In genomic region chr6:143027058-143027457, GRCh38 we compare ENCODE assay signal across 8 cellular contexts. TPM values are rescaled to one million over a fixed set of nuclear protein-coding genes. Genes with fewer than 3 reads are reported as not detected.
A peak's percentile ranks its signal among the peaks of the same experiment; 100 is the strongest.
DNase-seq lines count a peak whose midpoint lies in the region; ATAC-seq and TF ChIP-seq lines count a peak whose summit lies in the region.

No MANE protein-coding gene starts in this region.

- H3K27me3 ChIP-seq in body of pancreas, result no peaks in the 10 kb centered on the region

- TF ChIP-seq POLR2A in body of pancreas (IDR thresholded peaks at IDR 0.05), result no peak

- peak; percentile 50 to 76 (median 67) for TF ChIP-seq CTCF in body of pancreas (IDR thresholded peaks at IDR 0.05)

- DNase-seq in SHP77 (lab: John Stamatoyannopoulos, UW) (peak; percentile 15 to 23), SHP77 treated with DMSO at 0.1 percent for 48 hours (lab: John Stamatoyannopoulos, UW) (no peak), T-helper 2 cell (peak in 3 of 5 experiments; percentile 21 to 48 (median 31)), body of pancreas (peak; percentile 47 to 66 (median 60)), left kidney (ENCODE audit: low read depth, low spot score) (peak; percentile 57), NOMO-1 treated with DMSO at 0.1 percent for 48 hours (lab: John Stamatoyannopoulos, UW; ENCODE audit: unreplicated experiment) (no peak)
- DNase-seq in stimulated activated CD4-positive, alpha-beta T cell treated with anti-CD3 and anti-CD28 coated beads, TNF-alpha, amount 100 ng/mL, for 48 hours (ENCODE audit: low read depth in 3 of 3), result peak; percentile 5 to 31 (median 29)

- H3K4me3 ChIP-seq in body of pancreas, result no peak overlapping the region

- H3K27ac ChIP-seq in body of pancreas, result no peak overlapping the region

- H3K36me3 ChIP-seq in body of pancreas (replicated peaks in 1 of 2; ENCODE audit: insufficient read depth in 1 of 2, low read depth in 2 of 2), result no peaks in the 10 kb centered on the region

- intact Hi-C loops in body of pancreas (cut with DNase I), result loop anchor here (5.0 kb wide), 1 partner anchor 335 kb away; no protein-coding TSS in a partner anchor

- ATAC-seq in body of pancreas, result peak; percentile 68
- no peak for ATAC-seq in GM19395 (IDR thresholded peaks at IDR 0.05; ENCODE audit: unreplicated experiment)

- WGBS in body of pancreas, 2 donors, result 35 to 50% methylated on average over 5 of the region's 5 CpGs

- H3K9me3 ChIP-seq in body of pancreas, result no peaks in the 10 kb centered on the region

- no peaks in the 10 kb centered on the region for H3K4me1 ChIP-seq in body of pancreas

RNA-seq across cellular contexts. Expression of gene AIG1, which starts 33.6 kb away (rescaled TPM):
- total RNA-seq in body of pancreas, result 10 to 100 TPM; 11.9 to 13.5 TPM

Comparison
In these comparisons a context has a peak if more than half of its experiments do, and no peak if none do; other contexts are left out.
1. DNase-seq: peak in SHP77 (2 of 2), T-helper 2 cell (3 of 5), body of pancreas (4 of 4), left kidney (single experiment) and stimulated activated CD4-positive, alpha-beta T cell treated with anti-CD3 and anti-CD28 coated beads, TNF-alpha, amount 100 ng/mL, for 48 hours (3 of 3); none in SHP77 treated with DMSO at 0.1 percent for 48 hours (single experiment) and NOMO-1 treated with DMSO at 0.1 percent for 48 hours (single experiment).